13 cellular contexts compared by ENCODE assay signal in the genomic region with DNA sequence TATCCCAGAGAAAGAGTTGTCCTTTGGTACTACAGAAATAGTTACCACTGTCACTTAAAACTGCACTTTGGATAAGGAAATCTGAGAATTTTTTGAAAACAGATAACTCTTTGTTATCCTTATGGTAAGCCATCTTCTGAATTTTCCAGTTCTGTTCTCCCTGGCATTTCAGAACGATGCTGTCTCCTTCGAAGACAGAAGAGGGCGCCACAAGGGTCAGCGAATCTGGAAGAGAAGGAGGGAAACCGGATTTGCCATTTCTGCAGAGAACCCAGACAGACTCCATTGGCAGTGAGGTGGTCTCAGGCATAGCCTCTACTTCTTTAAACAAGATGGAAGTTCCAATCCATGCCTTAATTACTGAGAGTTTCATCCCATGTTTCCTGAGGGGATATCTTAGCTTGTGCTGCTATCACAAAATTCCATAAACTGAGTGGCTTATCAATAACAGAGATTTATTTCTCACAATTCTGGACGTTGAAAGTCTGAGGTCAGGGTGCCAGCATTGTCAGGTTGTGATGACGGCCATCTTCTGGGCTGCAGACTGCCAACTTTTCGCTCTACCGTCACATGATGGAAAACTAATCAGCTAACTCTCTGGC. TPM values are rescaled to one million over a fixed set of nuclear protein-coding genes. Genes with fewer than 3 reads are reported as not detected.
DNase-seq lines count a peak whose midpoint lies in the region; ATAC-seq, FAIRE-seq and TF ChIP-seq lines count a peak whose summit lies in the region.
"Had no signal": no experiment of that assay in that cellular context is flagged by ENCODE, and none has a peak within 500 bp of the region (broad histone marks: within the 10 kb centered on the region; RNA-seq: fewer than 3 reads in every experiment).

No MANE protein-coding gene starts in this region.

- TF ChIP-seq EP300 in Ishikawa (IDR thresholded peaks at IDR 0.05; ENCODE audit: borderline replicate concordance), result no peak
- no peak for TF ChIP-seq EP300 in K562 (IDR thresholded peaks at IDR 0.05; ENCODE audit: low read length)

- H3K36me3 Mint-ChIP-seq in naive B cell, result peaks cover 22 to 30% of the 10 kb centered on the region in 2 donors
- H3K36me3 Mint-ChIP-seq in T-cell, result no peaks in the 10 kb centered on the region

- H3K27ac Mint-ChIP-seq in naive B cell, result peak overlapping the region in 5 of 6 donors; percentile 32 to 86 (median 76)
- no peak overlapping the region for H3K27ac Mint-ChIP-seq in T-cell

- no peak overlapping the region for H3K4me2 ChIP-seq in DND-41 (ENCODE audit: insufficient read depth, low read length)
- H3K4me2 ChIP-seq in K562 (ENCODE audit: insufficient read depth, low read length), result no peak overlapping the region

- H3K79me2 ChIP-seq in DND-41 (ENCODE audit: insufficient read depth, low read length) (no peaks in the 10 kb centered on the region), K562 (ENCODE audit: control insufficient read depth, insufficient read depth, low read length) (no peaks in the 10 kb centered on the region)

- ATAC-seq in DND-41 (ENCODE audit: insufficient read depth, low read depth) (no peak), K562 (peak; percentile 43; the same call in 1 of the 3 replicates), naive B cell (ENCODE audit: low read depth in 2 of 2) (no peak), T-cell (replicated peaks in 1 of 4) (no peak), GM18520 (IDR thresholded peaks at IDR 0.05; ENCODE audit: unreplicated experiment) (no peak)
- ATAC-seq: gastroesophageal sphincter had no signal

- H3K4me3 ChIP-seq in DND-41 (ENCODE audit: low read depth in 1 of 2, low read length in 2 of 2), result no peak overlapping the region
- no peak overlapping the region for H3K4me3 ChIP-seq in K562
- H3K4me3 ChIP-seq: gastroesophageal sphincter had no signal

- CTCF ChIA-PET in K562 (lab: Yijun Ruan, JAX; ENCODE audit: low intra/inter-chr PET ratio), result no interaction called here
- CTCF ChIA-PET in T-cell (lab: Charles Lee), result no interaction called here

- FAIRE-seq in K562 (lab: Jason Lieb, UNC), result no peak

- H3K27me3 Mint-ChIP-seq in naive B cell, result no peaks in the 10 kb centered on the region
- H3K27me3 Mint-ChIP-seq in T-cell, result no peaks in the 10 kb centered on the region

- intact Hi-C loops in K562 (cut with micrococcal nuclease), result no loop called here

- peak; percentile 22; the same call in 1 of the 2 replicates for TF ChIP-seq RAD21 in Ishikawa (IDR thresholded peaks at IDR 0.05; ENCODE audit: low read depth)
- no peak; a peak in 1 of 4 replicates for TF ChIP-seq RAD21 in K562 (CRISPR knock-in tag; conservative IDR thresholded peaks at IDR 0.05 in 1 of 2, IDR thresholded peaks at IDR 0.05 in 1 of 2)

- H3K27me3 ChIP-seq in DND-41 (ENCODE audit: insufficient read depth, low read length, poor library complexity), result no peaks in the 10 kb centered on the region
- H3K27me3 ChIP-seq in K562 (ENCODE audit: control insufficient read depth in 2 of 2, insufficient read depth in 2 of 2, low read length in 2 of 2), result no peaks in the 10 kb centered on the region; a peak in 1 of 5 replicates
- H3K27me3 ChIP-seq: gastroesophageal sphincter had no signal

- H3K4me1 ChIP-seq in DND-41 (ENCODE audit: insufficient read depth, low read length), result no peaks in the 10 kb centered on the region
- H3K4me1 ChIP-seq in K562 (replicated peaks in 1 of 2; ENCODE audit: control insufficient read depth in 2 of 2, insufficient read depth in 2 of 2, low read length in 2 of 2), result no peaks in the 10 kb centered on the region
- H3K4me1 ChIP-seq: gastroesophageal sphincter had no signal

- BruUV-seq in K562 (replicated peaks; lab: Mats Ljungman, UMichigan), result no TSS peak

- H3K27ac ChIP-seq in DND-41 (ENCODE audit: low read length) (no peak overlapping the region), K562 (ENCODE audit: extremely low read depth, low read depth, low read length) (no peak overlapping the region)
- H3K27ac ChIP-seq: gastroesophageal sphincter had no signal

- H3K9me3 Mint-ChIP-seq in naive B cell (no peaks in the 10 kb centered on the region), T-cell (no peaks in the 10 kb centered on the region)

- H4K20me1 ChIP-seq in DND-41 (ENCODE audit: insufficient read depth, low read length) (no peaks in the 10 kb centered on the region), K562 (replicated peaks; ENCODE audit: control insufficient read depth, insufficient read depth, low read length) (no peaks in the 10 kb centered on the region)

- POLR2A ChIA-PET in K562 (lab: Yijun Ruan, JAX) (no interaction called here), T-cell (lab: Charles Lee) (no interaction called here)

- H3K36me3 ChIP-seq in DND-41 (ENCODE audit: insufficient read depth, low read length), result no peaks in the 10 kb centered on the region
- H3K36me3 ChIP-seq in K562 (ENCODE audit: control insufficient read depth, insufficient read depth, low read length), result no peaks in the 10 kb centered on the region
- H3K36me3 ChIP-seq: gastroesophageal sphincter had no signal

- TF ChIP-seq POLR2A in K562 (conservative IDR thresholded peaks at IDR 0.05), result no peak

- in situ Hi-C loops in K562 (cut with MboI), result no loop called here

- no peak overlapping the region for H3K9ac ChIP-seq in DND-41 (ENCODE audit: low read depth, low read length)
- H3K9ac ChIP-seq in K562 (ENCODE audit: insufficient read depth in 1 of 2, low read depth in 2 of 2, low read length in 2 of 2), result no peak overlapping the region

- H3K4me3 Mint-ChIP-seq in naive B cell (peak overlapping the region in 2 of 8 donors; percentile 21 to 70), T-cell (no peak overlapping the region)

- H3K4me1 Mint-ChIP-seq in naive B cell (peaks cover 40 to 74% (median 53%) of the 10 kb centered on the region in 3 donors), T-cell (peaks cover 0 to 14% (median 0%) of the 10 kb centered on the region in 3 donors)

- TF ChIP-seq CTCF in DND-41 (IDR thresholded peaks at IDR 0.05; ENCODE audit: borderline replicate concordance, extremely low read depth, low read length, poor library complexity, severe bottlenecking), result peak; percentile 52
- peak; percentile 41 to 62 (median 50); a peak in 5 of 6 replicates for TF ChIP-seq CTCF in K562 (IDR thresholded peaks at IDR 0.05 in 2 of 3, conservative IDR thresholded peaks at IDR 0.05 in 1 of 3; ENCODE audit: insufficient read depth in 2 of 3, low read depth in 1 of 3, low read length in 3 of 3)

- H3K9me3 ChIP-seq in DND-41 (ENCODE audit: insufficient read depth, low read length, severe bottlenecking) (no peaks in the 10 kb centered on the region), K562 (replicated peaks; ENCODE audit: control insufficient read depth, insufficient read depth, low read depth, low read length) (no peaks in the 10 kb centered on the region)
- H3K9me3 ChIP-seq: gastroesophageal sphincter had no signal

- H2AFZ ChIP-seq in DND-41 (ENCODE audit: low read depth, low read length) (no peak overlapping the region), K562 (ENCODE audit: low read depth, low read length) (no peak overlapping the region)

- WGBS in K562 (ENCODE audit: insufficient coverage, low coverage, missing lambda C conversion rate), result 0% methylated on average over 9 of the region's 9 CpGs

- no peaks in the 10 kb centered on the region for H3K9me1 ChIP-seq in K562 (ENCODE audit: control insufficient read depth, insufficient read depth, low read length)

- DNase-seq in DND-41 (no peak), K562 (ENCODE audit: extremely low read depth in 1 of 4, low spot score in 3 of 4) (peak in 3 of 4 experiments; percentile 6 to 14 (median 13)), naive B cell (no peak), T-cell (no peak), amniotic stem cell (lab: John Stamatoyannopoulos, UW) (no peak), Ammon's horn (ENCODE audit: low spot score) (no peak)
- DNase-seq: midbrain, NCI-H524 treated with DMSO at 0.1 percent for 48 hours had no signal

RNA-seq across cellular contexts. Expression of a gene that starts 6.4 kb away (rescaled TPM):
- total RNA-seq in K562 (2011; cell fraction: chromatin; rRNA removed; ENCODE audit: low replicate concordance), result not detected in 2 replicates
- total RNA-seq in K562 (2011; cell fraction: nucleolus; rRNA removed), result not detected in 2 replicates
- not detected in 2 replicates for total RNA-seq in K562 (2011; cell fraction: nucleoplasm; rRNA removed)
- total RNA-seq in K562 (2014; rRNA removed), result not detected in 2 replicates
- total RNA-seq in K562 (2014; rRNA removed; fragmentation: Illumina TruSeq; extraction: Trizol), result not detected in 2 replicates
- not detected in 2 replicates for total RNA-seq in K562 (2015; rRNA removed; fragmentation: Illumina TruSeq; extraction: Trizol)
- total RNA-seq in K562 (2021), result not detected in 2 replicates
- polyA plus RNA-seq in K562 (2011; rRNA removed), result not detected in 2 replicates
- polyA plus RNA-seq in K562 (2011; cell fraction: cytosol; rRNA removed), result not detected in 2 replicates
- polyA plus RNA-seq in K562 (2011; cell fraction: nucleus; rRNA removed), result not detected in 2 replicates
- polyA plus RNA-seq in K562 (2012), result not detected in 2 replicates
- polyA plus RNA-seq in K562 (2014; fragmentation: Illumina TruSeq; extraction: Trizol), result not detected in 2 replicates
- polyA plus RNA-seq in K562 (2014; fragmentation: Nextera tagmentation; extraction: Ambion mirVana), result not detected
- not detected in 2 replicates for polyA plus RNA-seq in K562 (2014; rRNA removed)
- not detected in 2 replicates for polyA minus RNA-seq in K562 (2011; rRNA and poly(A)+ RNA removed)
- not detected in 2 replicates for polyA minus RNA-seq in K562 (2011; cell fraction: cytosol; rRNA and poly(A)+ RNA removed)
- polyA minus RNA-seq in K562 (2011; cell fraction: nucleus; rRNA and poly(A)+ RNA removed), result not detected in 2 replicates
- 10 to 100 TPM; 26.1 to 98.4 (median 41.4) TPM for polyA plus RNA-seq in naive B cell (ENCODE audit: low read depth in 6 of 6)
- total RNA-seq in T-cell, result 1 to 10 TPM; 1.2 to 3.4 (median 1.5) TPM
- total RNA-seq: cardiac septum, skeletal muscle tissue had no signal

RNA-seq across cellular contexts. Expression of a gene that starts 49.4 kb away (rescaled TPM):
- not detected in 2 replicates for total RNA-seq in K562 (2011; cell fraction: chromatin; rRNA removed; ENCODE audit: low replicate concordance)
- total RNA-seq in K562 (2011; cell fraction: nucleolus; rRNA removed), result not detected in 2 replicates
- not detected in 2 replicates for total RNA-seq in K562 (2011; cell fraction: nucleoplasm; rRNA removed)
- total RNA-seq in K562 (2014; rRNA removed), result not detected in 2 replicates
- total RNA-seq in K562 (2014; rRNA removed; fragmentation: Illumina TruSeq; extraction: Trizol), result not detected in 2 replicates
- not detected in 2 replicates for total RNA-seq in K562 (2015; rRNA removed; fragmentation: Illumina TruSeq; extraction: Trizol)
- not detected in 2 replicates for total RNA-seq in K562 (2021)
- polyA plus RNA-seq in K562 (2011; rRNA removed), result not detected in 2 replicates
- not detected in 2 replicates for polyA plus RNA-seq in K562 (2011; cell fraction: cytosol; rRNA removed)
- polyA plus RNA-seq in K562 (2011; cell fraction: nucleus; rRNA removed), result not detected in 2 replicates
- polyA plus RNA-seq in K562 (2012), result not detected in 2 replicates
- polyA plus RNA-seq in K562 (2014; fragmentation: Illumina TruSeq; extraction: Trizol), result not detected in 2 replicates
- not detected for polyA plus RNA-seq in K562 (2014; fragmentation: Nextera tagmentation; extraction: Ambion mirVana)
- polyA plus RNA-seq in K562 (2014; rRNA removed), result not detected in 2 replicates
- not detected in 2 replicates for polyA minus RNA-seq in K562 (2011; rRNA and poly(A)+ RNA removed)
- polyA minus RNA-seq in K562 (2011; cell fraction: cytosol; rRNA and poly(A)+ RNA removed), result not detected in 2 replicates
- polyA minus RNA-seq in K562 (2011; cell fraction: nucleus; rRNA and poly(A)+ RNA removed), result not detected in 2 replicates
- 100 to 1,000 TPM; 294 to 743 (median 458) TPM for polyA plus RNA-seq in naive B cell (ENCODE audit: low read depth in 6 of 6)
- 10 to 100 TPM in 1 of 5 donors, 1 to 10 TPM in 4; 2.4 to 11.9 (median 4.9) TPM for total RNA-seq in T-cell
- total RNA-seq: cardiac septum had no signal

Comparison
In these comparisons a context has a peak if more than half of its experiments do, and no peak if none do; other contexts are left out.
1. DNase-seq: peak in K562 (3 of 4); none in DND-41 (single experiment), naive B cell (single experiment), T-cell (0 of 34), amniotic stem cell (single experiment) and Ammon's horn (single experiment).
2. H3K27ac Mint-ChIP-seq: peak in naive B cell (5 of 6); none in T-cell (0 of 2).